ENCODE assay signal across 8 cellular contexts in the genomic region with DNA sequence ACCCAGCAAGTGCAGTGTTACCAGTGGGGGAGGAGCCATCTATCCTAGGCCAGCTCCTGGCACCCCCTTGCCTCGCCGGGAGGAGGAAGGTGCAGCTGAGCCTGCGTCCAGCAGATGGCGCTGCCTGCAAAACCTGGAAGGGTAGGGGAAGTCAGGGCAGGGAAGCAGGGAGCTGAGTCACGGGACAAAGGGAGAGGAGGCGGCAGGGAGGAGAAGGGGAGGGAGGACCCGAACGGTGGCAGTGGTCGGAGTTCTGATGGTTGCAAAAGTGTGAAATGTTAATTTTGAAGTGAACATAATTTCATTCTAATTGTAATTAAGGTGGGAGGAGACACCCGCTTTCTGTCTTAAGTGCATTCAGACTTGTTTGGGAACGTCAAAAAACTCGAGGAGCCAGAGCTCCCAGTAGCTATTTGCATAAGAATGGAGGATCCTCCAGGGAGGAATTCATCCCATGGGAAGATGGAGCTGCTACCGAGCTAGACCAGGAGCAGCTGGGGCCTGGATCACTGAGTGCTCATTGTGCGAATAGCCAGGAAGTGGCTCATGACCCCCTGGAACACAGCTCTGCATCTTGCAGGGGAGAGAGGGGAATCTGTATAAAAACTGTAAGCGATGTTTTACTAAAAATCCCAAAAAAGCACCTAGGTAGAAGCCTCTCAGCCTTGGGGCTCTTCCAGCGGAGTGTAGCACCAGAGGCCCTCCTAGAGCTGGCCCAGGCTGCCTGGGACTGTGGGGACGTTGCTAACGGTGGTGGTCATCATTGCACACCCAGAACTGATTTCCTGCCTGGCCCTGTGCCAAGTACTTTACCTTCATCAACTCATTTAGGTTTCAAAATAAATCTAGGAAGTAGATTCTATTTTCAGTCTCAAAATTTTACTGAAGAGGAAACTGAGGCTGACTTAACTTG. TPM values are rescaled to one million over a fixed set of nuclear protein-coding genes. Genes with fewer than 3 reads are reported as not detected.
A peak's percentile ranks its signal among the peaks of the same experiment; 100 is the strongest.
DNase-seq lines count a peak whose midpoint lies in the region; ATAC-seq and TF ChIP-seq lines count a peak whose summit lies in the region.

No MANE protein-coding gene starts in this region.

- intact Hi-C loops in uterus (cut with DNase I; ENCODE audit: low total_unique reads) = no loop called here

- peak; percentile 96 for ATAC-seq in HG02798 (IDR thresholded peaks at IDR 0.05; ENCODE audit: poor library complexity, unreplicated experiment)

- DNase-seq in NCI-H146 (lab: John Stamatoyannopoulos, UW) (peak; percentile 56), T-helper 22 cell (ENCODE audit: low read depth) (peak; percentile 31), anterior cingulate cortex (lab: John Stamatoyannopoulos, UW) (peak; percentile 43 to 95 (median 89)), right atrium auricular region (ENCODE audit: low spot score) (peak; percentile 94), pulmonary artery endothelial cell (ENCODE audit: low read depth, low spot score) (peak; percentile 79), uterus (peak; percentile 92 to 95)

- H3K4me3 ChIP-seq in right atrium auricular region (peak overlapping the region in 1 of 2 donors; percentile 40), uterus (peak overlapping the region in 1 of 2 donors; percentile 34)

- H3K27me3 ChIP-seq in right atrium auricular region = no peaks in the 10 kb centered on the region
- H3K27me3 ChIP-seq in uterus = no peaks in the 10 kb centered on the region

- no peaks in the 10 kb centered on the region for H3K9me3 ChIP-seq in right atrium auricular region
- H3K9me3 ChIP-seq in uterus = no peaks in the 10 kb centered on the region

- no peaks in the 10 kb centered on the region for H3K36me3 ChIP-seq in right atrium auricular region
- H3K36me3 ChIP-seq in uterus = no peaks in the 10 kb centered on the region

- peak; percentile 96 for TF ChIP-seq CTCF in GM12874 (IDR thresholded peaks at IDR 0.05; ENCODE audit: insufficient read depth, low read depth, low read length)
- TF ChIP-seq CTCF in right atrium auricular region (IDR thresholded peaks at IDR 0.05) = peak; percentile 90 to 96
- TF ChIP-seq CTCF in uterus (IDR thresholded peaks at IDR 0.05) = peak; percentile 95 to 97 (median 96)

- H3K27ac ChIP-seq in right atrium auricular region = no peak overlapping the region
- peak overlapping the region in 1 of 2 donors; percentile 3 for H3K27ac ChIP-seq in uterus

- H3K4me1 ChIP-seq in right atrium auricular region (peaks cover 0 to 5% of the 10 kb centered on the region in 2 donors), uterus (no peaks in the 10 kb centered on the region)

- TF ChIP-seq POLR2A in uterus (IDR thresholded peaks at IDR 0.05) = no peak

RNA-seq across cellular contexts. Expression of a gene that starts 59.5 kb away (rescaled TPM):
- total RNA-seq in right atrium auricular region = 100 to 1,000 TPM; 188 to 208 TPM
- 144 and 167 TPM in 2 replicates for total RNA-seq in pulmonary artery endothelial cell
- 100 to 1,000 TPM in 3 of 4 donors, 10 to 100 TPM in 1; 48.9 to 345 (median 163) TPM for total RNA-seq in uterus

Comparison
In these comparisons a context has a peak if more than half of its experiments do, and no peak if none do; other contexts are left out.
1. DNase-seq: peak in every context shown above with its lines; median percentile 94 in right atrium auricular region; 94 in uterus; 89 in anterior cingulate cortex; 79 in pulmonary artery endothelial cell; 56 in NCI-H146; 31 in T-helper 22 cell.